ENCODE assay signal across 14 cellular contexts in the genomic region with DNA sequence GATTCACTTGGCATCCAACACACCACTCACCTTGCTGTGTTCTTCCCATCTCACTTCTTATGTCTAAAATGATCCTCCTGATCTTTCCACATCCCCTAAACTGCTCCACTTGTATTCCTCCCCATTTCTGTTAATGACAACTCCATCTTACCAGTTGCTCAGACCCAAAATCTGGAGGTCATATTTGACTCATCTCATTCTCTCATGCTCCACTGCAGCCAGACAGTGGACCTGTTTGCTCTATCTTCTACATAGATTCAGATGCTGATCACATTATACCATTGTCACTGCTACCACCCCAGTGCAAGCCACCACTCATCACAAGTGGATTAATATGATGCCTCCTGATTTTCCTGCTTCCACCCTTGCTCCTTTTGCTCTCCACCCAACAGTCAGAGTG. TPM values are rescaled to one million over a fixed set of nuclear protein-coding genes. Genes with fewer than 3 reads are reported as not detected.
DNase-seq lines count a peak whose midpoint lies in the region; ATAC-seq and TF ChIP-seq lines count a peak whose summit lies in the region.
"Had no signal": no experiment of that assay in that cellular context is flagged by ENCODE, and none has a peak within 500 bp of the region (broad histone marks: within the 10 kb centered on the region; RNA-seq: fewer than 3 reads in every experiment).

No MANE protein-coding gene starts in this region.

- no peak overlapping the region for H3K27ac Mint-ChIP-seq in activated naive CD8-positive, alpha-beta T cell treated with anti-CD3 and anti-CD28 coated beads, Interleukin-2, amount 50 U/mL, for 24 hours
- H3K27ac Mint-ChIP-seq: endodermal cell had no signal

- H3K4me2 ChIP-seq in osteoblast (ENCODE audit: insufficient read depth, low read length), result no peak overlapping the region

- no peaks in the 10 kb centered on the region for H3K9me3 Mint-ChIP-seq in activated naive CD8-positive, alpha-beta T cell treated with anti-CD3 and anti-CD28 coated beads, Interleukin-2, amount 50 U/mL, for 24 hours
- H3K9me3 Mint-ChIP-seq: endodermal cell had no signal

- H3K4me1 ChIP-seq in osteoblast (ENCODE audit: insufficient read depth, low read length), result peaks cover 19% of the 10 kb centered on the region
- H3K4me1 ChIP-seq: stomach had no signal

- no peaks in the 10 kb centered on the region for H3K27me3 Mint-ChIP-seq in activated naive CD8-positive, alpha-beta T cell treated with anti-CD3 and anti-CD28 coated beads, Interleukin-2, amount 50 U/mL, for 24 hours

- intact Hi-C loops in Right ventricle myocardium inferior (cut with DNase I), result loop anchor here (10.0 kb wide), 1 partner anchor 655 kb away; a partner anchor contains a TSS

- no peaks in the 10 kb centered on the region for H3K36me3 ChIP-seq in osteoblast (ENCODE audit: insufficient read depth, low read length)
- H3K36me3 ChIP-seq: neutrophil, stomach had no signal

- no peak overlapping the region for H3K4me3 Mint-ChIP-seq in activated naive CD8-positive, alpha-beta T cell treated with anti-CD3 and anti-CD28 coated beads, Interleukin-2, amount 50 U/mL, for 24 hours
- H3K4me3 Mint-ChIP-seq: endodermal cell had no signal

- TF ChIP-seq CTCF in osteoblast (IDR thresholded peaks at IDR 0.05; ENCODE audit: extremely low read depth, low read depth, low read length), result no peak

- no peak overlapping the region for H3K4me3 ChIP-seq in osteoblast (ENCODE audit: insufficient read depth, low read length)
- H3K4me3 ChIP-seq: stomach had no signal

- no peaks in the 10 kb centered on the region for H4K20me1 ChIP-seq in osteoblast (ENCODE audit: insufficient read depth, low read length)

- no peaks in the 10 kb centered on the region for H3K9me3 ChIP-seq in osteoblast (ENCODE audit: low read depth, low read length)
- H3K9me3 ChIP-seq: neutrophil, stomach had no signal

- no peaks in the 10 kb centered on the region for H3K79me2 ChIP-seq in osteoblast (ENCODE audit: insufficient read depth, low read length)

- H3K36me3 Mint-ChIP-seq in activated naive CD8-positive, alpha-beta T cell treated with anti-CD3 and anti-CD28 coated beads, Interleukin-2, amount 50 U/mL, for 24 hours (ENCODE audit: low read depth), result no peaks in the 10 kb centered on the region

- no peaks in the 10 kb centered on the region for H3K27me3 ChIP-seq in osteoblast (ENCODE audit: insufficient read depth, low read length)
- H3K27me3 ChIP-seq: neutrophil, stomach had no signal

- no peak overlapping the region for H3K27ac ChIP-seq in osteoblast (ENCODE audit: low read depth, low read length)
- H3K27ac ChIP-seq: neutrophil, stomach had no signal

- ATAC-seq in GM19035 (IDR thresholded peaks at IDR 0.05; ENCODE audit: unreplicated experiment) (peak; percentile 47), GM21723 (IDR thresholded peaks at IDR 0.05; ENCODE audit: unreplicated experiment) (peak; percentile 48), HG03103 (IDR thresholded peaks at IDR 0.05; ENCODE audit: low read depth, unreplicated experiment) (peak; percentile 55), HG03457 (IDR thresholded peaks at IDR 0.05; ENCODE audit: unreplicated experiment) (no peak), Right ventricle myocardium inferior (no peak)
- no peak for ATAC-seq in activated naive CD8-positive, alpha-beta T cell treated with anti-CD3 and anti-CD28 coated beads, Interleukin-2, amount 50 U/mL, for 24 hours
- ATAC-seq: Panc1 had no signal

- DNase-seq in osteoblast (ENCODE audit: insufficient read length, low spot score, missing footprints) (no peak), Right ventricle myocardium inferior (ENCODE audit: missing footprints) (no peak)
- no peak for DNase-seq in activated naive CD8-positive, alpha-beta T cell treated with anti-CD3 and anti-CD28 coated beads, Interleukin-2, amount 50 U/mL, for 24 hours
- DNase-seq: activated T-cell treated with anti-CD3 and anti-CD28 coated beads for 4 hours, endodermal cell, glutamatergic neuron, NCI-H2227 treated with DMSO at 0.1 percent for 48 hours, stomach had no signal

- H2AFZ ChIP-seq in osteoblast (ENCODE audit: low read length), result peak overlapping the region; percentile 28

- peaks cover 28% of the 10 kb centered on the region for H3K4me1 Mint-ChIP-seq in activated naive CD8-positive, alpha-beta T cell treated with anti-CD3 and anti-CD28 coated beads, Interleukin-2, amount 50 U/mL, for 24 hours
- H3K4me1 Mint-ChIP-seq: endodermal cell had no signal

RNA-seq across cellular contexts. Expression of a gene that starts 7.9 kb away (rescaled TPM):
- total RNA-seq in osteoblast (72.0 and 80.2 TPM in 2 replicates), Right ventricle myocardium inferior (5.1 TPM)

Comparison
In these comparisons a context has a peak if more than half of its experiments do, and no peak if none do; other contexts are left out.
1. ATAC-seq: peak in GM19035 (single experiment), GM21723 (single experiment) and HG03103 (single experiment); none in activated naive CD8-positive, alpha-beta T cell treated with anti-CD3 and anti-CD28 coated beads, Interleukin-2, amount 50 U/mL, for 24 hours (single experiment), HG03457 (single experiment) and Right ventricle myocardium inferior (single experiment).
2. RNA of a gene that starts 7.9 kb away (total RNA-seq): 72.0 to 80.2 TPM in osteoblast; 5.1 TPM in Right ventricle myocardium inferior (single experiment); every median in the first group is over 10 times any median in the second.